23 cellular contexts compared by ENCODE assay signal in genomic region chr6:69421986-69422385, GRCh38.
"Had no signal": no experiment of that assay in that cellular context is flagged by ENCODE, and none has a peak within 500 bp of the region (broad histone marks: within the 10 kb centered on the region; RNA-seq: fewer than 3 reads in every experiment).

No MANE protein-coding gene starts in this region.

- H3K9me3 Mint-ChIP-seq: mesothelial cell of epicardium; nephron progenitor cell; stimulated activated naive CD8-positive, alpha-beta T cell treated with anti-CD3 and anti-CD28 coated beads, Interleukin-15, Interleukin-2, amounts not matched to agents 100 ng/mL and 50 ng/mL, for 24 hours had no signal

- H3K4me3 ChIP-seq: left ventricle myocardium inferior, lung, ovary, sigmoid colon, spleen, suprapubic skin, thoracic aorta, tibial artery, vagina had no signal

- H3K27ac Mint-ChIP-seq: mesothelial cell of epicardium; naive B cell; natural killer cell; nephron progenitor cell; progenitor cell of endocrine pancreas; stimulated activated effector memory CD8-positive, alpha-beta T cell treated with anti-CD3 and anti-CD28 coated beads, Interleukin-12 subunit alpha, Interleukin-12 subunit beta, amount 100 ng/mL, for 72 hours; stimulated activated naive CD8-positive, alpha-beta T cell treated with anti-CD3 and anti-CD28 coated beads, Interleukin-15, Interleukin-2, amounts not matched to agents 100 ng/mL and 50 ng/mL, for 24 hours had no signal

- H3K4me1 Mint-ChIP-seq: mesothelial cell of epicardium; naive B cell; natural killer cell; nephron progenitor cell; stimulated activated effector memory CD8-positive, alpha-beta T cell treated with anti-CD3 and anti-CD28 coated beads, Interleukin-12 subunit alpha, Interleukin-12 subunit beta, amount 100 ng/mL, for 72 hours had no signal

- H3K4me1 ChIP-seq: left ventricle myocardium inferior, spleen, suprapubic skin, vagina had no signal

- H3K36me3 Mint-ChIP-seq: mesothelial cell of epicardium; naive B cell; natural killer cell; stimulated activated effector memory CD8-positive, alpha-beta T cell treated with anti-CD3 and anti-CD28 coated beads, Interleukin-12 subunit alpha, Interleukin-12 subunit beta, amount 100 ng/mL, for 72 hours had no signal

- H3K4me3 Mint-ChIP-seq: mesothelial cell of epicardium; naive B cell; natural killer cell; nephron progenitor cell; stimulated activated effector memory CD8-positive, alpha-beta T cell treated with anti-CD3 and anti-CD28 coated beads, Interleukin-12 subunit alpha, Interleukin-12 subunit beta, amount 100 ng/mL, for 72 hours; stimulated activated naive CD8-positive, alpha-beta T cell treated with anti-CD3 and anti-CD28 coated beads, Interleukin-15, Interleukin-2, amounts not matched to agents 100 ng/mL and 50 ng/mL, for 24 hours had no signal

- ATAC-seq: natural killer cell; right cardiac atrium; stimulated activated effector memory CD8-positive, alpha-beta T cell treated with anti-CD3 and anti-CD28 coated beads, Interleukin-12 subunit alpha, Interleukin-12 subunit beta, amount 100 ng/mL, for 72 hours had no signal

- H3K27ac ChIP-seq: left ventricle myocardium inferior, ovary, sigmoid colon, spleen, suprapubic skin, thoracic aorta, tibial artery, vagina had no signal

- DNase-seq: islet precursor cell; left ventricle myocardium inferior; mesendoderm; naive B cell; natural killer cell; nephron progenitor cell; ovary; right cardiac atrium; sigmoid colon; small intestine; spleen; stimulated activated CD4-positive, alpha-beta T cell treated with anti-CD3 and anti-CD28 coated beads, Interleukin-4, amount 100 ng/mL, for 24 hours; stimulated activated naive CD4-positive, alpha-beta T cell; tibial artery; trophoblast cell had no signal

- H3K27me3 Mint-ChIP-seq: naive B cell; progenitor cell of endocrine pancreas; stimulated activated naive CD8-positive, alpha-beta T cell treated with anti-CD3 and anti-CD28 coated beads, Interleukin-15, Interleukin-2, amounts not matched to agents 100 ng/mL and 50 ng/mL, for 24 hours had no signal

- H3K27me3 ChIP-seq: ovary, sigmoid colon, spleen, suprapubic skin, tibial artery, vagina had no signal

- H3K36me3 ChIP-seq: left ventricle myocardium inferior, ovary, sigmoid colon, spleen, suprapubic skin, thoracic aorta, tibial artery, vagina had no signal

- H3K9me3 ChIP-seq: left ventricle myocardium inferior, ovary, sigmoid colon, spleen, suprapubic skin, thoracic aorta, tibial artery, vagina had no signal
